1 cellular context compared by ENCODE assay signal in the genomic region with DNA sequence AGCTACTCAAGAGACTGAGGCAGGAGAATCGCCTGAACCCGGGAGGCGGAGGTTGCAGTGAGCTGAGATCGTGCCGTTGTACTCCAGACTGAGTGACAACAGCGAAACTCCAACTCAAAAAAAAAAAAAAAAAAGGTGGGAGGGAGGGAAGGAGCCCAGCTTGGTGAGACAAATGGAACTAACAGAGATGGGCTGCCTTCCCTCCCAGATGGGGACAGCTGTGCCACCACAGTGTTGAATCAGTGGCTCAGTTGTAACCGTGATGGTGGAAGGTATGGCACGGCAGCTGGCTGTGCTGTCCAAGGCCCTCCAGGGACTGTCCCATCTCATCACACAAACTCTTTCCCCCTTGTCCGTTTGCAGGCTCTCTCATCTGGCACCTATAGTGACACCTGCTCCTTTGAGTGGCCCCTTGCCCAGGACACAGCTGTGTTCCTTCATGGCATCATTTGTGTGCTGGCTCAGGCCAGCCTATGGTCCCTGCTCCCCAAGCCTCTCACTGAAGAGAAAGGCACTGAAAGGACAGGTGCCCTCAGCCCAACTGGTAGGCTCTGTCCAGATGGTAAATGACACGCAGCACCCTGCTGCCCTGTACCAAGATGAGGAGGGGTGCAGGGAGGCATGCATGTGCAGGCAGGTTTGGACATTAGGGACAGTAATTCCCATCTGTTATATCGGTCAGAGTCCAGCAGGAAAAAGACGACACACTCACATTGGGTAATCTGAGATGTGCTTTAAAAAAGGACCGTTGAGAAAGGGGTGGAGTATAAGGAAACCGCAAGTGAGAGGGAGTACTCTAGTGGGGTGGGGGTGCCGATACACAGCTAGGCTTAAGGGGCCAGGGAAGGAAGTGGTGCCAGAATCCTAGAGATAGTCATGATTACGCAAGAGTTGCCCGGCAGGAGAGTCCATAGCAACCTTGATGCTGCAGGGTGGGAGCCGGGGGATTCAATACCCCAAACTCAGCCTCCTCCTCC.
TF ChIP-seq lines count a peak whose summit lies in the region.

No MANE protein-coding gene starts in this region.

TF ChIP-seq in IMR-90, 13 proteins besides CTCF, POLR2A, EP300 and RAD21 (continued from another document):
- TF ChIP-seq, protein P1, sequence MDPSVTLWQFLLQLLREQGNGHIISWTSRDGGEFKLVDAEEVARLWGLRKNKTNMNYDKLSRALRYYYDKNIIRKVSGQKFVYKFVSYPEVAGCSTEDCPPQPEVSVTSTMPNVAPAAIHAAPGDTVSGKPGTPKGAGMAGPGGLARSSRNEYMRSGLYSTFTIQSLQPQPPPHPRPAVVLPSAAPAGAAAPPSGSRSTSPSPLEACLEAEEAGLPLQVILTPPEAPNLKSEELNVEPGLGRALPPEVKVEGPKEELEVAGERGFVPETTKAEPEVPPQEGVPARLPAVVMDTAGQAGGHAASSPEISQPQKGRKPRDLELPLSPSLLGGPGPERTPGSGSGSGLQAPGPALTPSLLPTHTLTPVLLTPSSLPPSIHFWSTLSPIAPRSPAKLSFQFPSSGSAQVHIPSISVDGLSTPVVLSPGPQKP (IDR thresholded peaks at IDR 0.05; ENCODE audit: borderline replicate concordance, low read depth, low read length): no peak
